Comparison of ENCODE assay signal across 12 cellular contexts in the genomic region with DNA sequence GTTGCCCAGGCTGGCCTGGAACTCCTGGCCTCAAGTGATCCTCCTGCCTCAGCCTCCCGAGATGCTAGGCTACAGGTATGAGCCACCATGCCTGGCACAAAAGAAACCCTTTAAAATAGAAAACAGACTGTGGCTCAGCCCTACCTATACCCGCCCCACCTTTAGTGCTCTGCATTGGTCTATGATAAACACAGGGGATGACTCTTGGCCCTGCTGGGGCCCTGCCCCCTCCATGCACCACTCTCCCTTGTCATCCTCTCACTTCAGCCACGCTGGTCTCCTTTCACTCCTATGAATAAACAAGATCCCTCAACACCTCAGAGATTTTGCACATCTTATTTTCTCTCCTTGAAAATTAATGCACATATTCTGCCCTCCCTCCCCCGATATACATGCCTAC.
DNase-seq lines count a peak whose midpoint lies in the region; ATAC-seq and TF ChIP-seq lines count a peak whose summit lies in the region.
"Had no signal": no experiment of that assay in that cellular context is flagged by ENCODE, and none has a peak within 500 bp of the region (broad histone marks: within the 10 kb centered on the region; RNA-seq: fewer than 3 reads in every experiment).

No MANE protein-coding gene starts in this region.

- H3K4me1 Mint-ChIP-seq in activated T-cell treated with anti-CD3 and anti-CD28 coated beads, Interleukin-2, amount 50 U/mL, for 24 hours (ENCODE audit: low read depth): peaks cover 60% of the 10 kb centered on the region
- H3K4me1 Mint-ChIP-seq in activated CD4-positive, alpha-beta memory T cell treated with anti-CD3 and anti-CD28 coated beads, Interleukin-2, amount 10 ng/mL, durations not matched to agents 7 days and 5 days: peaks cover 58% of the 10 kb centered on the region

- peak; percentile 71 for ATAC-seq in stimulated activated naive CD8-positive, alpha-beta T cell treated with anti-CD3 and anti-CD28 coated beads, Interleukin-15, Interleukin-2, amounts not matched to agents 100 U/mL and 50 U/mL, for 24 hours
- ATAC-seq in sciatic nerve: no peak
- ATAC-seq: right lobe of liver had no signal

- H3K27me3 Mint-ChIP-seq in activated T-cell treated with anti-CD3 and anti-CD28 coated beads, Interleukin-2, amount 50 U/mL, for 24 hours: no peaks in the 10 kb centered on the region
- no peaks in the 10 kb centered on the region for H3K27me3 Mint-ChIP-seq in activated CD4-positive, alpha-beta memory T cell treated with anti-CD3 and anti-CD28 coated beads, Interleukin-2, amount 10 ng/mL, durations not matched to agents 7 days and 5 days

- no peaks in the 10 kb centered on the region for H3K27me3 ChIP-seq in fibroblast of lung (ENCODE audit: control insufficient read depth, insufficient read depth, low read length)
- H3K27me3 ChIP-seq: right lobe of liver had no signal

- H3K4me3 ChIP-seq in fibroblast of lung (replicated peaks in 1 of 4; ENCODE audit: control extremely low read depth in 1 of 4, insufficient read depth in 1 of 4, low read depth in 3 of 4, low read length in 4 of 4): no peak overlapping the region
- H3K4me3 ChIP-seq: right lobe of liver had no signal

- H3K4me2 ChIP-seq in fibroblast of lung (ENCODE audit: extremely low read depth, insufficient read depth, low read length): no peak overlapping the region

- peak overlapping the region; percentile 87 for H3K27ac Mint-ChIP-seq in activated T-cell treated with anti-CD3 and anti-CD28 coated beads, Interleukin-2, amount 50 U/mL, for 24 hours
- H3K27ac Mint-ChIP-seq in activated CD4-positive, alpha-beta memory T cell treated with anti-CD3 and anti-CD28 coated beads, Interleukin-2, amount 10 ng/mL, durations not matched to agents 7 days and 5 days: peak overlapping the region; percentile 57

- CTCF ChIA-PET in activated CD4-positive, alpha-beta memory T cell treated with anti-CD3 and anti-CD28 coated beads, Interleukin-2, amount 10 ng/mL, durations not matched to agents 7 days and 5 days (lab: Charles Lee): interaction anchor here (1.0 to 1.9 kb wide), 4 partner anchors 11 to 89 kb away, joined by 3 to 6 read pairs (median 4); no protein-coding TSS in a partner anchor

- intact Hi-C loops in sciatic nerve (cut with DNase I): no loop called here

- no peaks in the 10 kb centered on the region for H3K36me3 ChIP-seq in fibroblast of lung (ENCODE audit: control insufficient read depth, insufficient read depth, low read length)

- no peak overlapping the region for H2AFZ ChIP-seq in fibroblast of lung (ENCODE audit: low read length)

- H3K4me3 Mint-ChIP-seq in activated T-cell treated with anti-CD3 and anti-CD28 coated beads, Interleukin-2, amount 50 U/mL, for 24 hours: no peak overlapping the region
- H3K4me3 Mint-ChIP-seq in activated CD4-positive, alpha-beta memory T cell treated with anti-CD3 and anti-CD28 coated beads, Interleukin-2, amount 10 ng/mL, durations not matched to agents 7 days and 5 days: no peak overlapping the region

- H3K4me1 ChIP-seq in fibroblast of lung (ENCODE audit: control insufficient read depth, extremely low read depth, insufficient read depth, low read length): peaks cover 11% of the 10 kb centered on the region

- H3K36me3 Mint-ChIP-seq in activated T-cell treated with anti-CD3 and anti-CD28 coated beads, Interleukin-2, amount 50 U/mL, for 24 hours (ENCODE audit: low read depth): peaks cover 42% of the 10 kb centered on the region
- peaks cover 23% of the 10 kb centered on the region for H3K36me3 Mint-ChIP-seq in activated CD4-positive, alpha-beta memory T cell treated with anti-CD3 and anti-CD28 coated beads, Interleukin-2, amount 10 ng/mL, durations not matched to agents 7 days and 5 days (ENCODE audit: low read depth)

- no peaks in the 10 kb centered on the region for H3K9me3 ChIP-seq in fibroblast of lung (ENCODE audit: control insufficient read depth, insufficient read depth, low read depth, low read length)
- H3K9me3 ChIP-seq: right lobe of liver had no signal

- peaks cover 35% of the 10 kb centered on the region for H3K79me2 ChIP-seq in fibroblast of lung (ENCODE audit: control insufficient read depth, insufficient read depth, low read length)

- H3K9me3 Mint-ChIP-seq in activated T-cell treated with anti-CD3 and anti-CD28 coated beads, Interleukin-2, amount 50 U/mL, for 24 hours: no peaks in the 10 kb centered on the region
- no peaks in the 10 kb centered on the region for H3K9me3 Mint-ChIP-seq in activated CD4-positive, alpha-beta memory T cell treated with anti-CD3 and anti-CD28 coated beads, Interleukin-2, amount 10 ng/mL, durations not matched to agents 7 days and 5 days

- no peak for DNase-seq in activated T-cell treated with anti-CD3 and anti-CD28 coated beads, Interleukin-2, amount 50 U/mL, for 24 hours
- no peak for DNase-seq in activated T-cell treated with anti-CD3 and anti-CD28 coated beads, Interleukin-2, amount 50 U/mL, for 48 hours
- DNase-seq in activated CD4-positive, alpha-beta memory T cell treated with anti-CD3 and anti-CD28 coated beads, Interleukin-2, amount 10 ng/mL, durations not matched to agents 7 days and 5 days: no peak
- DNase-seq in fibroblast of lung (ENCODE audit: low read depth in 2 of 2) (no peak), NCI-H128 (lab: John Stamatoyannopoulos, UW; ENCODE audit: unreplicated experiment) (no peak), sciatic nerve (ENCODE audit: low spot score) (no peak), NCI-H446 (lab: John Stamatoyannopoulos, UW) (no peak)
- DNase-seq in stimulated activated naive CD8-positive, alpha-beta T cell treated with anti-CD3 and anti-CD28 coated beads, Interleukin-15, Interleukin-2, amounts not matched to agents 100 U/mL and 50 U/mL, for 24 hours: no peak
- DNase-seq: ACHN; central memory CD4-positive, alpha-beta T cell; DMS 273 treated with DMSO at 0.1 percent for 48 hours; right lobe of liver had no signal

- no peak overlapping the region for H3K9ac ChIP-seq in fibroblast of lung (ENCODE audit: insufficient read depth, low read length)

- no peaks in the 10 kb centered on the region for H4K20me1 ChIP-seq in fibroblast of lung (ENCODE audit: control insufficient read depth, extremely low read depth, insufficient read depth, low read length)

- no peak for TF ChIP-seq CTCF in fibroblast of lung (conservative IDR thresholded peaks at IDR 0.05 in 1 of 2, IDR thresholded peaks at IDR 0.05 in 1 of 2; ENCODE audit: low read depth in 1 of 2, low read length in 2 of 2)

- peak overlapping the region; percentile 64 for H3K27ac ChIP-seq in fibroblast of lung (ENCODE audit: insufficient read depth, low read length)

- POLR2A ChIA-PET in activated CD4-positive, alpha-beta memory T cell treated with anti-CD3 and anti-CD28 coated beads, Interleukin-2, amount 10 ng/mL, durations not matched to agents 7 days and 5 days (lab: Charles Lee): interaction anchor here (1.3 to 1.9 kb wide), 2 partner anchors 10 to 25 kb away, joined by 6 to 7 read pairs; no protein-coding TSS in a partner anchor
